ENCODE assay signal across 30 cellular contexts in the genomic region with DNA sequence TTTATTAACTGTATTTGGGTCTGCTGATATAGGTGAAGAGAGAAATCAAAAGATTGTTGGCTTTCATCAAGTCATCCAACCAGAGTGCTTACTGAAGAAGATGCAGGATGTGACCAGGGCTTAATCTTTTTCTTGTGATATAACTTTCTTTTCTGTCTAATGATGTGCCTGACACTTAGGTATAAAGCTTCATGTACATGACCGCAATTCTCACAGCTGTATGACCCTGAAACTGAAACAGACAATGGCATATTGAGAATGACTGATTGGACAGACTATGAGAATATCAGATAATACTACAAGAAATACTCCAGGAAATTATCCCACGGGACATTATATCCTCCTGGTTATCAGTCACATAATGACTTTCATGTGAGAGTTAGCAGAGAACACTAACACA.
"Had no signal": no experiment of that assay in that cellular context is flagged by ENCODE, and none has a peak within 500 bp of the region (broad histone marks: within the 10 kb centered on the region; RNA-seq: fewer than 3 reads in every experiment).

No MANE protein-coding gene starts in this region.

- H3K27me3 ChIP-seq: neutrophil, ovary, right lobe of liver, sigmoid colon, stomach, thyroid gland, transverse colon, upper lobe of right lung, uterus had no signal

- H2AFZ ChIP-seq: parathyroid adenoma had no signal

- FAIRE-seq: small intestine had no signal

- ATAC-seq: naive thymus-derived CD8-positive, alpha-beta T cell; natural killer cell treated with Interleukin-12 subunit alpha and Interleukin-12 subunit beta and Interleukin-15 and Interleukin-18, amount 100 ng/mL, for 72 hours; psoas muscle; right cardiac atrium; right lobe of liver; stimulated activated effector memory CD8-positive, alpha-beta T cell treated with anti-CD3 and anti-CD28 coated beads, Interleukin-12 subunit alpha, Interleukin-12 subunit beta, amount 100 ng/mL, for 72 hours; stimulated activated naive B cell treated with anti-CD40 and anti-IgM and Interleukin-4, amounts not matched to agents 10 μg/mL and 1 μg/mL and 100 μg/mL, for 72 hours; upper lobe of right lung had no signal

- H3K27ac Mint-ChIP-seq: natural killer cell treated with Interleukin-12 subunit alpha and Interleukin-12 subunit beta and Interleukin-15 and Interleukin-18, amount 100 ng/mL, for 72 hours; nephron progenitor cell; progenitor cell of endocrine pancreas; stimulated activated effector memory CD8-positive, alpha-beta T cell treated with anti-CD3 and anti-CD28 coated beads, Interleukin-12 subunit alpha, Interleukin-12 subunit beta, amount 100 ng/mL, for 72 hours; stimulated activated naive B cell treated with anti-CD40 and anti-IgM and Interleukin-4, amounts not matched to agents 10 μg/mL and 1 μg/mL and 100 μg/mL, for 72 hours; stimulated activated naive CD8-positive, alpha-beta T cell treated with anti-CD3 and anti-CD28 coated beads, Interleukin-15, Interleukin-2, amounts not matched to agents 100 ng/mL and 50 ng/mL, for 24 hours; type B pancreatic cell had no signal

- H3K9me3 ChIP-seq: neutrophil, ovary, psoas muscle, right lobe of liver, sigmoid colon, stomach, thoracic aorta, thyroid gland, transverse colon, upper lobe of right lung, uterus had no signal

- H3K27me3 Mint-ChIP-seq: naive thymus-derived CD8-positive, alpha-beta T cell; progenitor cell of endocrine pancreas; stimulated activated naive B cell treated with anti-CD40 and anti-IgM and Interleukin-4, amounts not matched to agents 10 μg/mL and 1 μg/mL and 100 μg/mL, for 72 hours; stimulated activated naive CD8-positive, alpha-beta T cell treated with anti-CD3 and anti-CD28 coated beads, Interleukin-15, Interleukin-2, amounts not matched to agents 100 ng/mL and 50 ng/mL, for 24 hours; type B pancreatic cell had no signal

- H3K4me1 ChIP-seq: parathyroid adenoma, psoas muscle, right lobe of liver, sigmoid colon, stomach, thyroid gland, transverse colon, upper lobe of right lung, uterus had no signal

- H3K4me3 Mint-ChIP-seq: naive thymus-derived CD8-positive, alpha-beta T cell; natural killer cell treated with Interleukin-12 subunit alpha and Interleukin-12 subunit beta and Interleukin-15 and Interleukin-18, amount 100 ng/mL, for 72 hours; nephron progenitor cell; neural crest cell; stimulated activated effector memory CD8-positive, alpha-beta T cell treated with anti-CD3 and anti-CD28 coated beads, Interleukin-12 subunit alpha, Interleukin-12 subunit beta, amount 100 ng/mL, for 72 hours; stimulated activated naive B cell treated with anti-CD40 and anti-IgM and Interleukin-4, amounts not matched to agents 10 μg/mL and 1 μg/mL and 100 μg/mL, for 72 hours; stimulated activated naive CD8-positive, alpha-beta T cell treated with anti-CD3 and anti-CD28 coated beads, Interleukin-15, Interleukin-2, amounts not matched to agents 100 ng/mL and 50 ng/mL, for 24 hours; type B pancreatic cell had no signal

- H3K4me3 ChIP-seq: ovary, psoas muscle, right lobe of liver, sigmoid colon, stomach, thoracic aorta, thyroid gland, transverse colon, upper lobe of right lung, uterus had no signal

- H3K9ac ChIP-seq: parathyroid adenoma had no signal

- DNase-seq: naive thymus-derived CD8-positive, alpha-beta T cell; nephron progenitor cell; nucleus accumbens; ovary; posterior cingulate gyrus; psoas muscle; right cardiac atrium; right lobe of liver; sigmoid colon; small intestine; stimulated activated CD4-positive, alpha-beta T cell treated with anti-CD3 and anti-CD28 coated beads, Interleukin-15, amount 100 ng/mL, for 24 hours; stimulated activated CD4-positive, alpha-beta T cell treated with anti-CD3 and anti-CD28 coated beads, Interleukin-2, amount 100 ng/mL, for 24 hours; stimulated activated CD4-positive, alpha-beta T cell treated with anti-CD3 and anti-CD28 coated beads, Interleukin-2, amount 100 ng/mL, for 48 hours; stimulated activated CD4-positive, alpha-beta T cell treated with anti-CD3 and anti-CD28 coated beads, Interleukin-4, amount 100 ng/mL, for 24 hours; stimulated activated naive B cell treated with anti-CD40 and anti-IgM and Interleukin-4, amounts not matched to agents 10 μg/mL and 1 μg/mL and 100 μg/mL, for 72 hours; stimulated activated naive CD4-positive, alpha-beta T cell treated with Interleukin-2 at 50 U/mL for 16 hours; stomach; thyroid gland; transverse colon; upper lobe of right lung; uterus had no signal

- H3K4me1 Mint-ChIP-seq: naive thymus-derived CD8-positive, alpha-beta T cell; nephron progenitor cell; neural crest cell; stimulated activated effector memory CD8-positive, alpha-beta T cell treated with anti-CD3 and anti-CD28 coated beads, Interleukin-12 subunit alpha, Interleukin-12 subunit beta, amount 100 ng/mL, for 72 hours; stimulated activated naive B cell treated with anti-CD40 and anti-IgM and Interleukin-4, amounts not matched to agents 10 μg/mL and 1 μg/mL and 100 μg/mL, for 72 hours had no signal

- H3K27ac ChIP-seq: neutrophil, ovary, parathyroid adenoma, psoas muscle, right lobe of liver, sigmoid colon, stomach, thoracic aorta, thyroid gland, transverse colon, upper lobe of right lung, uterus had no signal

- H3K36me3 ChIP-seq: neutrophil, ovary, right lobe of liver, sigmoid colon, stomach, thoracic aorta, thyroid gland, transverse colon, upper lobe of right lung, uterus had no signal

- H3K79me2 ChIP-seq: parathyroid adenoma had no signal

- H3K9me3 Mint-ChIP-seq: natural killer cell treated with Interleukin-12 subunit alpha and Interleukin-12 subunit beta and Interleukin-15 and Interleukin-18, amount 100 ng/mL, for 72 hours; stimulated activated effector memory CD8-positive, alpha-beta T cell treated with anti-CD3 and anti-CD28 coated beads, Interleukin-12 subunit alpha, Interleukin-12 subunit beta, amount 100 ng/mL, for 72 hours; stimulated activated naive CD8-positive, alpha-beta T cell treated with anti-CD3 and anti-CD28 coated beads, Interleukin-15, Interleukin-2, amounts not matched to agents 100 ng/mL and 50 ng/mL, for 24 hours; type B pancreatic cell had no signal

- H3K36me3 Mint-ChIP-seq: natural killer cell treated with Interleukin-12 subunit alpha and Interleukin-12 subunit beta and Interleukin-15 and Interleukin-18, amount 100 ng/mL, for 72 hours; stimulated activated effector memory CD8-positive, alpha-beta T cell treated with anti-CD3 and anti-CD28 coated beads, Interleukin-12 subunit alpha, Interleukin-12 subunit beta, amount 100 ng/mL, for 72 hours; stimulated activated naive B cell treated with anti-CD40 and anti-IgM and Interleukin-4, amounts not matched to agents 10 μg/mL and 1 μg/mL and 100 μg/mL, for 72 hours; type B pancreatic cell had no signal
